ENCODE assay signal across 27 cellular contexts in the genomic region with DNA sequence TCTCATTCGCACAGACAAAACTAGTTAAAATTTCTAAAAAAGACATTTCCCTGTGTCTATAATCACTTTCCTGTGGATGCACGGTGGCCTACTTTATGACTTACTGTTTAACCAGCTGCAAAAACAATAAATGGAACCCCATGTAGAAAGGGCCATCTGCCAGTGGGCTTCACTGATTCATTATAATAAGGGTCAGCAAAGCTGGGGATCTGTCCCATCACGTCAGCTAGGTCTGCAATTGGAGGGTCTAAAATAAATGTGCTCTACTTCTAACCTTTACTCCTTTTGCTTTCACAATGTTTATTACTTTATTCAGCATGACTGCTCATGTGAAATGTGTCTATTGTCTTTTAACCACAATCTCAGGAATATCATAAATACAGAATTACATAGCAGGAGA. TPM values are rescaled to one million over a fixed set of nuclear protein-coding genes. Genes with fewer than 3 reads are reported as not detected.
A peak's percentile ranks its signal among the peaks of the same experiment; 100 is the strongest.
DNase-seq lines count a peak whose midpoint lies in the region; ATAC-seq and TF ChIP-seq lines count a peak whose summit lies in the region.
"Had no signal": no experiment of that assay in that cellular context is flagged by ENCODE, and none has a peak within 500 bp of the region (broad histone marks: within the 10 kb centered on the region; RNA-seq: fewer than 3 reads in every experiment).

No MANE protein-coding gene starts in this region.

- H3K4me3 ChIP-seq in upper lobe of left lung, result no peak overlapping the region
- H3K4me3 ChIP-seq: esophagus squamous epithelium, neural progenitor cell, SK-N-MC, uterus had no signal

- no peak for TF ChIP-seq CTCF in upper lobe of left lung (IDR thresholded peaks at IDR 0.05)

- H3K27ac ChIP-seq in upper lobe of left lung, result no peak overlapping the region
- H3K27ac ChIP-seq: esophagus squamous epithelium, neural progenitor cell, RWPE1, SK-N-MC, uterus had no signal

- no peaks in the 10 kb centered on the region for H3K27me3 ChIP-seq in upper lobe of left lung
- H3K27me3 ChIP-seq: esophagus squamous epithelium, neural progenitor cell, uterus had no signal

- ATAC-seq in upper lobe of left lung (ENCODE audit: low FRiP score in 2 of 2), result no peak
- no peak for ATAC-seq in HG02970 (IDR thresholded peaks at IDR 0.05; ENCODE audit: low FRiP score, unreplicated experiment)
- ATAC-seq: activated CD8-positive, alpha-beta T cell treated with anti-CD3 and anti-CD28 coated beads for 36 hours; activated T-helper 17 cell treated with anti-CD3 and anti-CD28 coated beads, Interleukin-2, amount 50 U/mL, for 72 hours; left lobe of liver; T-helper 17 cell had no signal

- H3K36me3 ChIP-seq in upper lobe of left lung, result no peaks in the 10 kb centered on the region
- H3K36me3 ChIP-seq: esophagus squamous epithelium, neural progenitor cell, uterus had no signal

- no peak for TF ChIP-seq EP300 in upper lobe of left lung (IDR thresholded peaks at IDR 0.05)

- peak; percentile 4 for DNase-seq in COLO668 (lab: John Stamatoyannopoulos, UW; ENCODE audit: unreplicated experiment)
- DNase-seq in NCI-H1092 treated with DMSO at 0.1 percent for 48 hours (lab: John Stamatoyannopoulos, UW), result peak; percentile 41
- peak; percentile 59 for DNase-seq in NCI-H748 treated with DMSO at 0.1 percent for 48 hours (lab: John Stamatoyannopoulos, UW)
- DNase-seq in dermis microvascular lymphatic vessel endothelial cell (ENCODE audit: low read depth in 2 of 2), result peak; percentile 39 to 59
- no peak for DNase-seq in upper lobe of left lung
- DNase-seq in stimulated activated CD4-positive, alpha-beta T cell treated with anti-CD3 and anti-CD28 coated beads, Interleukin-2, amount 100 ng/mL, for 24 hours, result no peak
- DNase-seq in OCI-M2 (lab: John Stamatoyannopoulos, UW; ENCODE audit: unreplicated experiment), result no peak
- DNase-seq: activated CD8-positive, alpha-beta T cell treated with anti-CD3 and anti-CD28 coated beads for 36 hours; activated naive CD4-positive, alpha-beta T cell treated with anti-CD3 and anti-CD28 coated beads, Interleukin-2, amount 50 U/mL, for 16 hours; amygdala; caudate nucleus; CD4-positive, alpha-beta T cell; dermis blood vessel endothelial cell; esophagus squamous epithelium; NCI-H1694 treated with DMSO at 0.1 percent for 48 hours; NCI-H226; NCI-H774; stimulated activated CD4-positive, alpha-beta T cell treated with anti-CD3 and anti-CD28 coated beads, Interleukin-15, amount 100 ng/mL, for 24 hours; stimulated activated naive CD4-positive, alpha-beta T cell; T-helper 17 cell; uterus had no signal

- H3K9me3 ChIP-seq in upper lobe of left lung, result no peaks in the 10 kb centered on the region
- H3K9me3 ChIP-seq: esophagus squamous epithelium, uterus had no signal

- TF ChIP-seq POLR2A in upper lobe of left lung (IDR thresholded peaks at IDR 0.05), result no peak

- no peaks in the 10 kb centered on the region for H3K4me1 ChIP-seq in upper lobe of left lung
- H3K4me1 ChIP-seq: esophagus squamous epithelium, neural progenitor cell, uterus had no signal

- 78 to 93% methylated on average over 3 of the region's 3 CpGs for WGBS in upper lobe of left lung, 2 donors

RNA-seq across cellular contexts. Expression of a gene that starts 43.1 kb away (rescaled TPM):
- total RNA-seq in dermis microvascular lymphatic vessel endothelial cell (88.2 and 89.9 TPM in 2 replicates), upper lobe of left lung (10 to 100 TPM; 16.2 to 46.1 (median 39.6) TPM)

Comparison
In these comparisons a context has a peak if more than half of its experiments do, and no peak if none do; other contexts are left out.
1. DNase-seq: peak in COLO668 (single experiment), NCI-H1092 treated with DMSO at 0.1 percent for 48 hours (single experiment), NCI-H748 treated with DMSO at 0.1 percent for 48 hours (single experiment) and dermis microvascular lymphatic vessel endothelial cell (2 of 2); none in upper lobe of left lung (0 of 2), stimulated activated CD4-positive, alpha-beta T cell treated with anti-CD3 and anti-CD28 coated beads, Interleukin-2, amount 100 ng/mL, for 24 hours (0 of 2) and OCI-M2 (single experiment).